In genomic region chr13:67228031-67228430, GRCh38 we compare ENCODE assay signal across 19 cellular contexts. TPM values are rescaled to one million over a fixed set of nuclear protein-coding genes. Genes with fewer than 3 reads are reported as not detected.
DNase-seq lines count a peak whose midpoint lies in the region; FAIRE-seq and TF ChIP-seq lines count a peak whose summit lies in the region.
"Had no signal": no experiment of that assay in that cellular context is flagged by ENCODE, and none has a peak within 500 bp of the region (broad histone marks: within the 10 kb centered on the region; RNA-seq: fewer than 3 reads in every experiment).

No MANE protein-coding gene starts in this region.

- intact Hi-C loops in kidney (cut with DNase I), result no loop called here

- in situ Hi-C loops in brain microvascular endothelial cell (cut with HindIII; ENCODE audit: low pct_ligation_motif_present, low sequenced_read_pairs), result no loop called here

- H3K4me3 ChIP-seq in HEK293 (ENCODE audit: low read depth, low read length) (peak overlapping the region; percentile 65), brain microvascular endothelial cell (ENCODE audit: low read depth, low read length) (peak overlapping the region; percentile 85), kidney (ENCODE audit: low read length in 2 of 2) (peak overlapping the region; percentile 92 to 96), stomach smooth muscle (ENCODE audit: low read length in 2 of 2) (peak overlapping the region; percentile 94 to 98)

- CTCF ChIA-PET in HEK293 (lab: Yijun Ruan, JAX), result no interaction called here

- TF ChIP-seq CTCF in HEK293 (tag by site-specific recombination; IDR thresholded peaks at IDR 0.05) (no peak), brain microvascular endothelial cell (IDR thresholded peaks at IDR 0.05; ENCODE audit: low read depth, low read length, missing control alignments) (no peak), kidney (IDR thresholded peaks at IDR 0.05; ENCODE audit: borderline replicate concordance, extremely low read depth, insufficient read depth) (no peak)

- peaks cover 0 to 19% of the 10 kb centered on the region in 2 experiments; a peak in 1 of 3 replicates for H3K36me3 ChIP-seq in HEK293 (ENCODE audit: control insufficient read depth in 2 of 2, insufficient read depth in 1 of 2, low read length in 2 of 2)
- no peaks in the 10 kb centered on the region for H3K36me3 ChIP-seq in brain microvascular endothelial cell (replicated peaks)
- H3K36me3 ChIP-seq in kidney (ENCODE audit: control insufficient read depth in 1 of 2, insufficient read depth in 2 of 2, low read length in 2 of 2), result no peaks in the 10 kb centered on the region
- no peaks in the 10 kb centered on the region for H3K36me3 ChIP-seq in stomach smooth muscle (ENCODE audit: control insufficient read depth in 2 of 2, insufficient read depth in 2 of 2, low read length in 2 of 2)
- H3K36me3 ChIP-seq: pancreas had no signal

- H3K9me3 ChIP-seq in HEK293 (ENCODE audit: control insufficient read depth, insufficient read depth, low read depth, low read length) (no peaks in the 10 kb centered on the region), kidney (ENCODE audit: control insufficient read depth in 1 of 2, low read length in 2 of 2) (no peaks in the 10 kb centered on the region), stomach smooth muscle (ENCODE audit: control insufficient read depth in 2 of 2, low read length in 2 of 2) (no peaks in the 10 kb centered on the region)
- H3K9me3 ChIP-seq: pancreas had no signal

- H3K9ac ChIP-seq in kidney (ENCODE audit: low read length in 2 of 2), result peak overlapping the region in 1 of 2 donors; percentile 14
- no peak overlapping the region for H3K9ac ChIP-seq in stomach smooth muscle (ENCODE audit: low read length in 2 of 2)

- POLR2A ChIA-PET in HEK293 (lab: Yijun Ruan, JAX), result no interaction called here

- FAIRE-seq in kidney (lab: Jason Lieb, UNC) (no peak), urothelium cell line (lab: Jason Lieb, UNC) (no peak)
- FAIRE-seq: GM18507, pancreas had no signal

- H3K27ac ChIP-seq in HEK293 (ENCODE audit: extremely low read depth, low read depth, low read length), result no peak overlapping the region
- H3K27ac ChIP-seq in brain microvascular endothelial cell, result no peak overlapping the region
- H3K27ac ChIP-seq in kidney (ENCODE audit: low read depth in 2 of 2, low read length in 2 of 2), result no peak overlapping the region
- H3K27ac ChIP-seq in stomach smooth muscle (ENCODE audit: low read length), result no peak overlapping the region
- H3K27ac ChIP-seq: pancreas had no signal

- DNase-seq in brain microvascular endothelial cell (no peak), kidney (no peak), urothelium cell line (ENCODE audit: low spot score) (no peak), superior temporal gyrus (ENCODE audit: extremely low spot score) (no peak), DMS79 treated with DMSO at 0.1 percent for 48 hours (lab: John Stamatoyannopoulos, UW) (no peak)
- DNase-seq: activated CD4-positive, alpha-beta T cell treated with anti-CD3 and anti-CD28 coated beads for 1 hour; activated naive CD8-positive, alpha-beta T cell treated with anti-CD3 and anti-CD28 coated beads for 36 hours; activated T-cell treated with anti-CD3 and anti-CD28 coated beads for 4 hours; GF-D8; GOT3; KG1; NCI-H1417 treated with DMSO at 0.1 percent for 48 hours; NCI-H510A treated with DMSO at 0.1 percent for 48 hours; pancreas; stimulated activated CD4-positive, alpha-beta T cell treated with anti-CD3 and anti-CD28 coated beads, Interleukin-1b, Interleukin-23, amount 100 ng/mL, for 48 hours; stimulated activated CD8-positive, alpha-beta memory T cell treated with anti-CD3 and anti-CD28 coated beads, Interleukin-4, amount 100 ng/mL, for 48 hours had no signal

- no peaks in the 10 kb centered on the region for H3K4me1 ChIP-seq in HEK293 (ENCODE audit: control insufficient read depth, insufficient read depth, low read length)
- H3K4me1 ChIP-seq in kidney (ENCODE audit: control insufficient read depth in 1 of 2, insufficient read depth in 1 of 2, low read depth in 1 of 2, low read length in 2 of 2), result peaks cover 5 to 9% of the 10 kb centered on the region in 2 donors
- H3K4me1 ChIP-seq in stomach smooth muscle (ENCODE audit: control insufficient read depth, insufficient read depth, low read length), result peaks cover 4% of the 10 kb centered on the region

- H3K27me3 ChIP-seq in brain microvascular endothelial cell (replicated peaks) (no peaks in the 10 kb centered on the region), stomach smooth muscle (ENCODE audit: control insufficient read depth in 1 of 2, insufficient read depth in 2 of 2, low read length in 2 of 2) (no peaks in the 10 kb centered on the region)

TF ChIP-seq in HEK293, 187 proteins besides CTCF, POLR2A, EP300 and RAD21:
- no peak for TF ChIP-seq ZNF571 (tag by site-specific recombination; IDR thresholded peaks at IDR 0.05)
- TF ChIP-seq ZNF624 (tag by site-specific recombination; IDR thresholded peaks at IDR 0.05), result no peak
- TF ChIP-seq ZNF449 (tag by site-specific recombination; IDR thresholded peaks at IDR 0.05), result no peak
- no peak for TF ChIP-seq ZNF514 (tag by site-specific recombination; IDR thresholded peaks at IDR 0.05)
- no peak for TF ChIP-seq ZNF354C (tag by site-specific recombination; IDR thresholded peaks at IDR 0.05; ENCODE audit: borderline replicate concordance, low read depth)
- no peak for TF ChIP-seq ZNF549 (tag by site-specific recombination; IDR thresholded peaks at IDR 0.05)
- no peak for TF ChIP-seq ZNF19 (tag by site-specific recombination; IDR thresholded peaks at IDR 0.05; ENCODE audit: low read depth)
- no peak for TF ChIP-seq PRDM1 (tag by site-specific recombination; IDR thresholded peaks at IDR 0.05)
- no peak for TF ChIP-seq ZNF398 (tag by site-specific recombination; IDR thresholded peaks at IDR 0.05)

RNA-seq across cellular contexts. Expression of gene PCDH9, which starts 2.1 kb away (rescaled TPM):
- 9.5 TPM for total RNA-seq in kidney
- 1.6 TPM for polyA plus RNA-seq in kidney (ENCODE audit: insufficient read depth, low read depth, low replicate concordance)
